ENCODE assay signal across 8 cellular contexts in genomic region chr9:27528278-27528885, GRCh38. TPM values are rescaled to one million over a fixed set of nuclear protein-coding genes. Genes with fewer than 3 reads are reported as not detected.
DNase-seq lines count a peak whose midpoint lies in the region; ATAC-seq and TF ChIP-seq lines count a peak whose summit lies in the region.

No MANE protein-coding gene starts in this region.

- H3K4me1 ChIP-seq in hepatocyte (ENCODE audit: insufficient read depth): peaks cover 14% of the 10 kb centered on the region
- H3K4me1 ChIP-seq in psoas muscle: no peaks in the 10 kb centered on the region

- intact Hi-C loops in psoas muscle (cut with DNase I): loop anchor here (2.0 to 5.0 kb wide), 5 partner anchors 41 to 196 kb away; no protein-coding TSS in a partner anchor

- H4K20me1 ChIP-seq in hepatocyte (ENCODE audit: insufficient read depth, poor library complexity, severe bottlenecking): no peaks in the 10 kb centered on the region

- ATAC-seq in GM18868 (IDR thresholded peaks at IDR 0.05; ENCODE audit: unreplicated experiment) (peak; percentile 61), HG03039 (IDR thresholded peaks at IDR 0.05; ENCODE audit: unreplicated experiment) (peak; percentile 61), psoas muscle (peak; percentile 71 to 87 (median 80))

- H3K27me3 ChIP-seq in hepatocyte (no peaks in the 10 kb centered on the region), psoas muscle (ENCODE audit: insufficient read depth in 3 of 3, low read length in 2 of 3) (no peaks in the 10 kb centered on the region)

- peaks cover 45% of the 10 kb centered on the region for H3K79me2 ChIP-seq in hepatocyte

- H3K27ac ChIP-seq in hepatocyte (peak overlapping the region; percentile 97), psoas muscle (peak overlapping the region; percentile 77)

- peak overlapping the region; percentile 75 for H3K4me2 ChIP-seq in hepatocyte

- in situ Hi-C loops in ACHN (cut with HindIII; ENCODE audit: low pct_ligation_motif_present, low pct_unique_long_range_greater_than_20kb, low sequenced_read_pairs): loop anchor here (25.0 kb wide), 1 partner anchor 191 kb away; no protein-coding TSS in a partner anchor

- no peak for TF ChIP-seq CTCF in hepatocyte (IDR thresholded peaks at IDR 0.05; ENCODE audit: poor library complexity)
- no peak for TF ChIP-seq CTCF in psoas muscle (IDR thresholded peaks at IDR 0.05)

- peak overlapping the region; percentile 76 for H2AFZ ChIP-seq in hepatocyte

- DNase-seq in T-helper 1 cell (peak in 4 of 5 donors; percentile 21 to 43 (median 28)), astrocyte of the hippocampus (ENCODE audit: low read depth, low spot score) (peak; percentile 80), hepatocyte (ENCODE audit: low spot score) (peak; percentile 89), psoas muscle (peak; percentile 79 to 87), NOMO-1 treated with DMSO at 0.1 percent for 48 hours (lab: John Stamatoyannopoulos, UW; ENCODE audit: unreplicated experiment) (no peak), ACHN (no peak)

- H3K4me3 ChIP-seq in hepatocyte (peak overlapping the region; percentile 72), psoas muscle (peak overlapping the region; percentile 83)

- 2% methylated on average over 33 of the region's 34 CpGs for WGBS in hepatocyte (ENCODE audit: low lambda C conversion rate, missing lambda C conversion rate)
- 0 to 4% (median 3%) methylated on average over 33 to 34 of the region's 34 CpGs for WGBS in psoas muscle, 3 donors

- H3K9me2 ChIP-seq in hepatocyte (replicated peaks; ENCODE audit: insufficient read depth): no peaks in the 10 kb centered on the region

- H3K9me3 ChIP-seq in hepatocyte (ENCODE audit: low read depth) (no peaks in the 10 kb centered on the region), psoas muscle (no peaks in the 10 kb centered on the region)

- H3K36me3 ChIP-seq in hepatocyte (replicated peaks; ENCODE audit: insufficient read depth, low read depth) (no peaks in the 10 kb centered on the region), psoas muscle (ENCODE audit: insufficient read depth in 1 of 2, low read depth in 1 of 2) (no peaks in the 10 kb centered on the region)

RNA-seq across cellular contexts. Expression of gene MOB3B, which starts 1.2 kb away (rescaled TPM):
- total RNA-seq in hepatocyte (13.3 and 14.1 TPM in 2 replicates), psoas muscle (1 to 10 TPM; 1.1 to 4.5 (median 1.9) TPM)
- polyA plus RNA-seq in hepatocyte (8.5 and 13.5 TPM in 2 replicates), psoas muscle (1 to 10 TPM in 2 of 3 donors, under 1 TPM in 1; 0.57 to 3.8 (median 1.8) TPM)

RNA-seq across cellular contexts. Expression of gene IFNK, which starts 4.3 kb away (rescaled TPM):
- total RNA-seq in hepatocyte (not detected in 2 replicates), psoas muscle (not detected)
- polyA plus RNA-seq in hepatocyte (0.36 TPM in 1 of 2 replicates, not detected in the other), psoas muscle (not detected)

RNA-seq across cellular contexts. Expression of gene C9orf72, which starts 44.9 kb away (rescaled TPM):
- 30.3 and 32.7 TPM in 2 replicates for total RNA-seq in hepatocyte
- polyA plus RNA-seq in hepatocyte: 9.3 and 12.4 TPM in 2 replicates
- 10 to 100 TPM; 12.9 to 26.8 (median 19.6) TPM for total RNA-seq in psoas muscle
- polyA plus RNA-seq in psoas muscle: 10 to 100 TPM; 10.5 to 21.3 (median 13.1) TPM

Comparison
In these comparisons a context has a peak if more than half of its experiments do, and no peak if none do; other contexts are left out.
1. DNase-seq: peak in T-helper 1 cell (4 of 5), astrocyte of the hippocampus (single experiment), hepatocyte (single experiment) and psoas muscle (2 of 2); none in NOMO-1 treated with DMSO at 0.1 percent for 48 hours (single experiment) and ACHN (single experiment).
2. Peak in every context shown above with its lines, with median percentiles within 50 percentile points of each other: ATAC-seq.